Comparison of ENCODE assay signal across 8 cellular contexts in genomic region chr7:8035647-8036518, GRCh38.
A peak's percentile ranks its signal among the peaks of the same experiment; 100 is the strongest.
DNase-seq lines count a peak whose midpoint lies in the region; ATAC-seq and TF ChIP-seq lines count a peak whose summit lies in the region.

No MANE protein-coding gene starts in this region.

- peak; percentile 92 to 99 (median 97) for ATAC-seq in natural killer cell

- POLR2A ChIA-PET in activated CD4-positive, alpha-beta memory T cell treated with anti-CD3 and anti-CD28 coated beads for 36 hours (lab: Charles Lee), result interaction anchor here (0.8 to 2.3 kb wide), 2 partner anchors 12 to 65 kb away, joined by 3 to 7 read pairs; no protein-coding TSS in a partner anchor
- POLR2A ChIA-PET in activated CD4-positive, alpha-beta memory T cell treated with anti-CD3 and anti-CD28 coated beads, Interleukin-2, amount 10 ng/mL, durations not matched to agents 7 days and 5 days (lab: Charles Lee), result interaction anchor here (1.2 to 1.4 kb wide), 3 partner anchors 65 to 395 kb away, joined by 4 to 6 read pairs (median 5); partner anchors contain the start of gene GLCCI1
- POLR2A ChIA-PET in HEK293T (lab: Yijun Ruan, JAX), result no interaction called here

- H3K27me3 Mint-ChIP-seq in activated CD4-positive, alpha-beta memory T cell treated with anti-CD3 and anti-CD28 coated beads for 36 hours, result no peaks in the 10 kb centered on the region
- no peaks in the 10 kb centered on the region for H3K27me3 Mint-ChIP-seq in activated CD4-positive, alpha-beta memory T cell treated with anti-CD3 and anti-CD28 coated beads, Interleukin-2, amount 10 ng/mL, durations not matched to agents 7 days and 5 days
- H3K27me3 Mint-ChIP-seq in natural killer cell (ENCODE audit: low read depth in 2 of 2), result no peaks in the 10 kb centered on the region

- H3K4me3 Mint-ChIP-seq in activated CD4-positive, alpha-beta memory T cell treated with anti-CD3 and anti-CD28 coated beads for 36 hours, result no peak overlapping the region
- H3K4me3 Mint-ChIP-seq in activated CD4-positive, alpha-beta memory T cell treated with anti-CD3 and anti-CD28 coated beads, Interleukin-2, amount 10 ng/mL, durations not matched to agents 7 days and 5 days, result no peak overlapping the region
- H3K4me3 Mint-ChIP-seq in natural killer cell, result no peak overlapping the region

- CTCF ChIA-PET in activated CD4-positive, alpha-beta memory T cell treated with anti-CD3 and anti-CD28 coated beads for 36 hours (lab: Charles Lee), result interaction anchor here (0.6 to 2.9 kb wide), 33 partner anchors 14 to 440 kb away, joined by 3 to 30 read pairs (median 4); no protein-coding TSS in a partner anchor
- CTCF ChIA-PET in activated CD4-positive, alpha-beta memory T cell treated with anti-CD3 and anti-CD28 coated beads, Interleukin-2, amount 10 ng/mL, durations not matched to agents 7 days and 5 days (lab: Charles Lee), result interaction anchor here (0.7 to 2.7 kb wide), 17 partner anchors 10 to 354 kb away, joined by 3 to 22 read pairs (median 4); no protein-coding TSS in a partner anchor
- CTCF ChIA-PET in HEK293T (lab: Yijun Ruan, JAX), result interaction anchor here (1.0 kb wide), 1 partner anchor 30 kb away, joined by 3 read pairs; no protein-coding TSS in a partner anchor

- peak overlapping the region; percentile 43 for H3K27ac Mint-ChIP-seq in activated CD4-positive, alpha-beta memory T cell treated with anti-CD3 and anti-CD28 coated beads for 36 hours
- H3K27ac Mint-ChIP-seq in activated CD4-positive, alpha-beta memory T cell treated with anti-CD3 and anti-CD28 coated beads, Interleukin-2, amount 10 ng/mL, durations not matched to agents 7 days and 5 days, result no peak overlapping the region
- H3K27ac Mint-ChIP-seq in natural killer cell, result peak overlapping the region; percentile 46 to 82

- peaks cover 25% of the 10 kb centered on the region for H3K4me1 Mint-ChIP-seq in activated CD4-positive, alpha-beta memory T cell treated with anti-CD3 and anti-CD28 coated beads for 36 hours (ENCODE audit: low read depth)
- H3K4me1 Mint-ChIP-seq in activated CD4-positive, alpha-beta memory T cell treated with anti-CD3 and anti-CD28 coated beads, Interleukin-2, amount 10 ng/mL, durations not matched to agents 7 days and 5 days, result peaks cover 19% of the 10 kb centered on the region
- peaks cover 28 to 34% of the 10 kb centered on the region in 2 donors for H3K4me1 Mint-ChIP-seq in natural killer cell

- H3K9me3 Mint-ChIP-seq in activated CD4-positive, alpha-beta memory T cell treated with anti-CD3 and anti-CD28 coated beads for 36 hours, result no peaks in the 10 kb centered on the region
- H3K9me3 Mint-ChIP-seq in activated CD4-positive, alpha-beta memory T cell treated with anti-CD3 and anti-CD28 coated beads, Interleukin-2, amount 10 ng/mL, durations not matched to agents 7 days and 5 days, result no peaks in the 10 kb centered on the region
- H3K9me3 Mint-ChIP-seq in natural killer cell, result no peaks in the 10 kb centered on the region

- intact Hi-C loops in activated CD4-positive, alpha-beta memory T cell treated with anti-CD3 and anti-CD28 coated beads for 36 hours (cut with micrococcal nuclease), result loop anchor here (5.0 kb wide), 2 partner anchors 261 to 274 kb away; no protein-coding TSS in a partner anchor
- intact Hi-C loops in natural killer cell (cut with micrococcal nuclease), result loop anchor here (1.0 to 5.0 kb wide), 4 partner anchors 69 to 439 kb away; partner anchors contain the start of gene GLCCI1

- peaks cover 13% of the 10 kb centered on the region for H3K36me3 Mint-ChIP-seq in activated CD4-positive, alpha-beta memory T cell treated with anti-CD3 and anti-CD28 coated beads for 36 hours
- H3K36me3 Mint-ChIP-seq in activated CD4-positive, alpha-beta memory T cell treated with anti-CD3 and anti-CD28 coated beads, Interleukin-2, amount 10 ng/mL, durations not matched to agents 7 days and 5 days (ENCODE audit: low read depth), result peaks cover 21% of the 10 kb centered on the region
- H3K36me3 Mint-ChIP-seq in natural killer cell, result peaks cover 18% of the 10 kb centered on the region

- TF ChIP-seq CTCF in natural killer cell (IDR thresholded peaks at IDR 0.05), result peak; percentile 79

- no peak for DNase-seq in activated CD4-positive, alpha-beta memory T cell treated with anti-CD3 and anti-CD28 coated beads for 36 hours
- DNase-seq in activated CD4-positive, alpha-beta memory T cell treated with anti-CD3 and anti-CD28 coated beads, Interleukin-2, amount 10 ng/mL, durations not matched to agents 7 days and 5 days, result no peak
- DNase-seq in HEK293T (ENCODE audit: extremely low spot score) (peak; percentile 26), NCI-H748 (lab: John Stamatoyannopoulos, UW; ENCODE audit: unreplicated experiment) (peak; percentile 61), dermis blood vessel endothelial cell (peak; percentile 57), natural killer cell (no peak), HPDE6-E6E7 (ENCODE audit: extremely low spot score) (no peak), COLO668 (lab: John Stamatoyannopoulos, UW; ENCODE audit: unreplicated experiment) (no peak)

TF ChIP-seq in HEK293T, 16 proteins besides CTCF, POLR2A, EP300 and RAD21:
- no peak for TF ChIP-seq FOXM1 (IDR thresholded peaks at IDR 0.05; ENCODE audit: borderline replicate concordance)
- no peak for TF ChIP-seq LEF1 (IDR thresholded peaks at IDR 0.05; ENCODE audit: borderline replicate concordance)
- no peak for TF ChIP-seq L3MBTL2 (conservative IDR thresholded peaks at IDR 0.05)
- TF ChIP-seq SUZ12 (IDR thresholded peaks at IDR 0.05), result no peak
- no peak for TF ChIP-seq TARDBP (IDR thresholded peaks at IDR 0.05)
- TF ChIP-seq ARNT (IDR thresholded peaks at IDR 0.05), result no peak
- TF ChIP-seq CTBP1 (IDR thresholded peaks at IDR 0.05; ENCODE audit: borderline replicate concordance), result no peak
- TF ChIP-seq ELF4 (IDR thresholded peaks at IDR 0.05), result no peak
- TF ChIP-seq FOXK2 (IDR thresholded peaks at IDR 0.05), result no peak
- TF ChIP-seq NFRKB (IDR thresholded peaks at IDR 0.05), result no peak
- TF ChIP-seq, protein P1, sequence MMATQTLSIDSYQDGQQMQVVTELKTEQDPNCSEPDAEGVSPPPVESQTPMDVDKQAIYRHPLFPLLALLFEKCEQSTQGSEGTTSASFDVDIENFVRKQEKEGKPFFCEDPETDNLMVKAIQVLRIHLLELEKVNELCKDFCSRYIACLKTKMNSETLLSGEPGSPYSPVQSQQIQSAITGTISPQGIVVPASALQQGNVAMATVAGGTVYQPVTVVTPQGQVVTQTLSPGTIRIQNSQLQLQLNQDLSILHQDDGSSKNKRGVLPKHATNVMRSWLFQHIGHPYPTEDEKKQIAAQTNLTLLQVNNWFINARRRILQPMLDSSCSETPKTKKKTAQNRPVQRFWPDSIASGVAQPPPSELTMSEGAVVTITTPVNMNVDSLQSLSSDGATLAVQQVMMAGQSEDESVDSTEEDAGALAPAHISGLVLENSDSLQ (IDR thresholded peaks at IDR 0.05), result no peak
- no peak for TF ChIP-seq HDGF (IDR thresholded peaks at IDR 0.05; ENCODE audit: borderline replicate concordance)
TF ChIP-seq in HEK293T: peak in this region for 0.

Comparison
In these comparisons a context has a peak if more than half of its experiments do, and no peak if none do; other contexts are left out.
1. DNase-seq: peak in HEK293T (single experiment), NCI-H748 (single experiment) and dermis blood vessel endothelial cell (single experiment); none in activated CD4-positive, alpha-beta memory T cell treated with anti-CD3 and anti-CD28 coated beads for 36 hours (single experiment), activated CD4-positive, alpha-beta memory T cell treated with anti-CD3 and anti-CD28 coated beads, Interleukin-2, amount 10 ng/mL, durations not matched to agents 7 days and 5 days (single experiment), natural killer cell (single experiment), HPDE6-E6E7 (single experiment) and COLO668 (single experiment).